In genomic region chr3:1079641-1080040, GRCh38 we compare ENCODE assay signal across 32 cellular contexts. TPM values are rescaled to one million over a fixed set of nuclear protein-coding genes. Genes with fewer than 3 reads are reported as not detected.
"Had no signal": no experiment of that assay in that cellular context is flagged by ENCODE, and none has a peak within 500 bp of the region (broad histone marks: within the 10 kb centered on the region; RNA-seq: fewer than 3 reads in every experiment).

No MANE protein-coding gene starts in this region.

- H3K27me3 Mint-ChIP-seq: activated CD4-positive, alpha-beta T cell treated with anti-CD3 and anti-CD28 coated beads, Interleukin-2, amount 10 ng/mL, durations not matched to agents 24 days and 14 days; activated CD8-positive, alpha-beta T cell treated with anti-CD3 and anti-CD28 coated beads for 36 hours; activated naive CD8-positive, alpha-beta T cell treated with anti-CD3 and anti-CD28 coated beads for 36 hours; activated T-helper 17 cell treated with anti-CD3 and anti-CD28 coated beads, Interleukin-2, amount 50 U/mL, for 72 hours; IgD-negative memory B cell had no signal

- H3K9ac ChIP-seq: SK-N-SH had no signal

- H3K27me3 ChIP-seq: brain microvascular endothelial cell had no signal

- H3K4me2 ChIP-seq: SK-N-SH had no signal

- H3K36me3 Mint-ChIP-seq: activated naive CD8-positive, alpha-beta T cell treated with anti-CD3 and anti-CD28 coated beads for 36 hours; IgD-negative memory B cell had no signal

- H3K4me1 Mint-ChIP-seq: activated CD4-positive, alpha-beta T cell treated with anti-CD3 and anti-CD28 coated beads, Interleukin-2, amount 10 ng/mL, durations not matched to agents 24 days and 14 days; activated naive CD8-positive, alpha-beta T cell treated with anti-CD3 and anti-CD28 coated beads for 36 hours; activated T-helper 17 cell treated with anti-CD3 and anti-CD28 coated beads, Interleukin-2, amount 50 U/mL, for 72 hours; IgD-negative memory B cell had no signal

- H3K36me3 ChIP-seq: brain microvascular endothelial cell had no signal

- H3K9me3 Mint-ChIP-seq: activated CD4-positive, alpha-beta T cell treated with anti-CD3 and anti-CD28 coated beads, Interleukin-2, amount 10 ng/mL, durations not matched to agents 24 days and 14 days; activated naive CD8-positive, alpha-beta T cell treated with anti-CD3 and anti-CD28 coated beads for 36 hours; T-helper 1 cell treated with Interleukin-12 subunit alpha and Interleukin-12 subunit beta and Interleukin-4 antibody, amounts not matched to agents 30 μg/mL and 1 μg/mL, for 36 hours had no signal

- H3K27ac ChIP-seq: brain microvascular endothelial cell had no signal

- DNase-seq: activated CD4-positive, alpha-beta T cell treated with anti-CD3 and anti-CD28 coated beads, Interleukin-2, amount 10 ng/mL, durations not matched to agents 24 days and 14 days; activated CD4-positive, alpha-beta T cell treated with anti-CD3 and anti-CD28 coated beads, Interleukin-2, amount 50 U/mL, for 4 hours; activated CD8-positive, alpha-beta T cell treated with anti-CD3 and anti-CD28 coated beads for 36 hours; activated effector memory CD4-positive, alpha-beta T cell treated with anti-CD3 and anti-CD28 coated beads, Interleukin-2, amount 50 U/mL, for 16 hours; activated naive CD4-positive, alpha-beta T cell; activated naive CD4-positive, alpha-beta T cell treated with anti-CD3 and anti-CD28 coated beads, Interleukin-2, amount 50 U/mL, for 16 hours; activated naive CD8-positive, alpha-beta T cell treated with anti-CD3 and anti-CD28 coated beads for 36 hours; activated T-cell treated with anti-CD3 and anti-CD28 coated beads, Interleukin-2, amount 50 U/mL, for 1 hour; activated T-cell treated with anti-CD3 and anti-CD28 coated beads, Interleukin-2, amount 50 U/mL, for 72 hours; amniotic stem cell; aorta; brain microvascular endothelial cell; central memory CD4-positive, alpha-beta T cell; Karpas-422; KBM-7; NCI-H1105; NCI-H1417 treated with DMSO at 0.1 percent for 48 hours; NCI-H187 treated with DMSO at 0.1 percent for 48 hours; NCI-H2081; NCI-H2171; NCI-H446 treated with DMSO at 0.1 percent for 48 hours; NCI-H524; NK-92 treated with Interleukin-12 subunit alpha and Interleukin-12 subunit beta, amount 100 ng/mL, for 24 hours; Right ventricle myocardium superior; SK-N-SH had no signal

- H3K4me3 Mint-ChIP-seq: activated CD4-positive, alpha-beta T cell treated with anti-CD3 and anti-CD28 coated beads, Interleukin-2, amount 10 ng/mL, durations not matched to agents 24 days and 14 days; activated CD8-positive, alpha-beta T cell treated with anti-CD3 and anti-CD28 coated beads for 36 hours; activated naive CD8-positive, alpha-beta T cell treated with anti-CD3 and anti-CD28 coated beads for 36 hours; activated T-cell treated with anti-CD3 and anti-CD28 coated beads, Interleukin-2, amount 50 U/mL, for 72 hours; activated T-helper 17 cell treated with anti-CD3 and anti-CD28 coated beads, Interleukin-2, amount 50 U/mL, for 72 hours; IgD-negative memory B cell; T-helper 1 cell treated with Interleukin-12 subunit alpha and Interleukin-12 subunit beta and Interleukin-4 antibody, amounts not matched to agents 30 μg/mL and 1 μg/mL, for 36 hours; T-helper 2 cell treated with Interferon-gamma antibody and Interleukin-4, amounts not matched to agents 5 μg/mL and 100 μg/mL, for 36 hours had no signal

- H3K27ac Mint-ChIP-seq: activated CD4-positive, alpha-beta T cell treated with anti-CD3 and anti-CD28 coated beads, Interleukin-2, amount 10 ng/mL, durations not matched to agents 24 days and 14 days; activated CD8-positive, alpha-beta T cell treated with anti-CD3 and anti-CD28 coated beads for 36 hours; activated naive CD8-positive, alpha-beta T cell treated with anti-CD3 and anti-CD28 coated beads for 36 hours; activated T-cell treated with anti-CD3 and anti-CD28 coated beads, Interleukin-2, amount 50 U/mL, for 72 hours; activated T-helper 17 cell treated with anti-CD3 and anti-CD28 coated beads, Interleukin-2, amount 50 U/mL, for 72 hours; IgD-negative memory B cell; T-helper 1 cell treated with Interleukin-12 subunit alpha and Interleukin-12 subunit beta and Interleukin-4 antibody, amounts not matched to agents 30 μg/mL and 1 μg/mL, for 36 hours; T-helper 2 cell treated with Interferon-gamma antibody and Interleukin-4, amounts not matched to agents 5 μg/mL and 100 μg/mL, for 36 hours had no signal

- H3K9me3 ChIP-seq: SK-N-SH had no signal

RNA-seq across cellular contexts. Expression of gene CNTN6, which starts 13.2 kb away (rescaled TPM):
- total RNA-seq: activated CD4-positive, alpha-beta T cell treated with anti-CD3 and anti-CD28 coated beads, Interleukin-2, amount 10 ng/mL, durations not matched to agents 24 days and 14 days; activated CD8-positive, alpha-beta memory T cell treated with anti-CD3 and anti-CD28 coated beads for 36 hours; activated CD8-positive, alpha-beta T cell treated with anti-CD3 and anti-CD28 coated beads for 36 hours; activated naive CD8-positive, alpha-beta T cell treated with anti-CD3 and anti-CD28 coated beads for 36 hours; activated T-cell treated with anti-CD3 and anti-CD28 coated beads, Interleukin-2, amount 50 U/mL, for 72 hours; activated T-helper 17 cell treated with anti-CD3 and anti-CD28 coated beads, Interleukin-2, amount 50 U/mL, for 72 hours; MCF 10A; OCI-LY7; Right ventricle myocardium superior had no signal
- polyA plus RNA-seq: IgD-negative memory B cell had no signal
